ENCODE assay signal across 15 cellular contexts in the genomic region with DNA sequence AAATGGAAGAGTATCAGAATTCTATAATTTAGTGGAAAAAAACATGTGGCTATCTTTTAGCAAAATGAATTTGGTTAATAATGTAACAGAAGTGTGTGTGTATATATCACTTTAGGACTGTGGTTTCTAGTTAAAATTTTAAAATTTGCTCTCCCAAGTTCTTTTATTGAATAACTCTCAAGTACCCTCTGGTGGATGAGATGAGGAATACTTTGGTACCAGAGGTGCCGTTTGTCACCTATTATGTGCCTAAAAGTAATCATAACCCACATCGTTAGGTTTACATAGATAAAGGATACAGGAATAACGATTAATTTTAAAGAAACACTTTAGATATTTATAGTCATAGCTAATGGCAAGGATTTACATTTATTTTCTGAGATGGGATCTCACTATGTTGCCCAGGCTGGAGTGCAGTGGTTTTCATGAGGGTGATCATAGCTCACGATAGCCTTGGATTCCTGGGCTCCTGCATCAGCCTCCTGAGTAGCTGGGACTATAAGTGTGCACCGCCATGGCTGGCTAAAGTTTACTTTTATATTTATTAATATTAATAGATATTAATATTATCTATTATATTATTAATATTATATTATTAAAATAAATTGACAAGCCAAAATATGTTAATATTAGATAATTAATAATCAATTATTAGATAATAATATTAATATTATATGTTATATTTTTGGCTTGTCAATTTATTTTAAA.
DNase-seq lines count a peak whose midpoint lies in the region; FAIRE-seq and TF ChIP-seq lines count a peak whose summit lies in the region.
"Had no signal": no experiment of that assay in that cellular context is flagged by ENCODE, and none has a peak within 500 bp of the region (broad histone marks: within the 10 kb centered on the region; RNA-seq: fewer than 3 reads in every experiment).

No MANE protein-coding gene starts in this region.

- no peak overlapping the region for H3K4me3 ChIP-seq in kidney (ENCODE audit: low read length in 2 of 2)
- H3K4me3 ChIP-seq in uterus, result no peak overlapping the region
- H3K4me3 ChIP-seq: lower lobe of right lung, upper lobe of left lung had no signal

- H3K4me1 ChIP-seq in kidney (ENCODE audit: control insufficient read depth in 1 of 2, insufficient read depth in 1 of 2, low read depth in 1 of 2, low read length in 2 of 2) (no peaks in the 10 kb centered on the region), uterus (no peaks in the 10 kb centered on the region)
- H3K4me1 ChIP-seq: lower lobe of right lung, upper lobe of left lung had no signal

- H3K27me3 ChIP-seq in uterus, result no peaks in the 10 kb centered on the region
- H3K27me3 ChIP-seq: upper lobe of left lung had no signal

- no peak for TF ChIP-seq POLR2A in uterus (IDR thresholded peaks at IDR 0.05)

- FAIRE-seq in kidney (lab: Jason Lieb, UNC), result peak; percentile 39

- intact Hi-C loops in kidney (cut with DNase I), result no loop called here
- intact Hi-C loops in uterus (cut with DNase I; ENCODE audit: low total_unique reads), result no loop called here

- in situ Hi-C loops in KBM-7 (cut with MboI; ENCODE audit: low pct_unique_long_range_greater_than_20kb, low sequenced_read_pairs), result loop anchor here (25.0 kb wide), 1 partner anchor 502 kb away; no protein-coding TSS in a partner anchor

- no peaks in the 10 kb centered on the region for H3K9me3 ChIP-seq in kidney (ENCODE audit: control insufficient read depth in 1 of 2, low read length in 2 of 2)
- H3K9me3 ChIP-seq in uterus, result no peaks in the 10 kb centered on the region
- H3K9me3 ChIP-seq: lower lobe of right lung, upper lobe of left lung had no signal

- TF ChIP-seq CTCF in kidney (IDR thresholded peaks at IDR 0.05; ENCODE audit: borderline replicate concordance, extremely low read depth, insufficient read depth) (no peak), uterus (IDR thresholded peaks at IDR 0.05) (no peak)

- no peak overlapping the region for H3K9ac ChIP-seq in kidney (ENCODE audit: low read length in 2 of 2)

- no peaks in the 10 kb centered on the region for H3K36me3 ChIP-seq in kidney (ENCODE audit: control insufficient read depth in 1 of 2, insufficient read depth in 2 of 2, low read length in 2 of 2)
- H3K36me3 ChIP-seq in uterus, result no peaks in the 10 kb centered on the region
- H3K36me3 ChIP-seq: lower lobe of right lung, upper lobe of left lung had no signal

- no peak overlapping the region for H3K27ac ChIP-seq in kidney (ENCODE audit: low read depth in 2 of 2, low read length in 2 of 2)
- H3K27ac ChIP-seq in uterus, result no peak overlapping the region
- H3K27ac ChIP-seq: lower lobe of right lung, upper lobe of left lung had no signal

- DNase-seq in CD1c-positive myeloid dendritic cell (ENCODE audit: extremely low spot score) (peak; percentile 17), KBM-7 (peak; percentile 54), SKM-1 treated with dmso at 0.1 percent for 144 hours (lab: John Stamatoyannopoulos, UW; ENCODE audit: unreplicated experiment) (peak; percentile 29), kidney (no peak), uterus (no peak), D341Med (ENCODE audit: low spot score) (no peak), NCI-H2171 (lab: John Stamatoyannopoulos, UW) (no peak)
- no peak for DNase-seq in activated CD8-positive, alpha-beta memory T cell treated with anti-CD3 and anti-CD28 coated beads, Interleukin-2, amount 50 U/mL, for 48 hours
- DNase-seq: activated CD4-positive, alpha-beta T cell treated with anti-CD3 and anti-CD28 coated beads, Interleukin-2, amount 50 U/mL, for 1 hour; anterior cingulate cortex; CD8-positive, alpha-beta T cell; H7; lower lobe of right lung; nephron progenitor cell; upper lobe of left lung had no signal

Comparison
In these comparisons a context has a peak if more than half of its experiments do, and no peak if none do; other contexts are left out.
1. DNase-seq: peak in CD1c-positive myeloid dendritic cell (single experiment), KBM-7 (single experiment) and SKM-1 treated with dmso at 0.1 percent for 144 hours (single experiment); none in kidney (single experiment), uterus (0 of 2), D341Med (single experiment), NCI-H2171 (single experiment) and activated CD8-positive, alpha-beta memory T cell treated with anti-CD3 and anti-CD28 coated beads, Interleukin-2, amount 50 U/mL, for 48 hours (single experiment).